2 cellular contexts compared by ENCODE assay signal in the genomic region with DNA sequence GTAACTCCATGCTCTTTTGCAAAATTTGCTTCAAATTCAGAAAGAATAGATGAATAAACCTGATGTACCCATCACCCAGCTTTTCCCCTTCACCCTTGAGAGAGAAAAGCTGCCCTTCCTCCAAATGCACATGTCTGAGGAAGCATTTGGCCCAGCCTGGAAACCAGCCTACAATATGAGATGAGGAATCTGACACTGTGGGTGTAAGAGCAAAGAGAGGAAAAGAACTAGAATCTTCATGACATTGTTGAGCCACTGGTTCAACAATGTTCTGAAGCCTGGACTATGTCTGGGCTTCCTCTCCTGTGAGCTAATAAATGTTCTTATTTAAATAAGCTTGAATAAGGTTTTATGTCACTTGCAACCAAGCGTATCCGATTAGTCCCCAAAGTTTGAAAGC.
TF ChIP-seq lines count a peak whose summit lies in the region.

No MANE protein-coding gene starts in this region.

TF ChIP-seq in IMR-90, 13 proteins besides CTCF, POLR2A, EP300 and RAD21 (continued from another document):
- TF ChIP-seq MAFK (IDR thresholded peaks at IDR 0.05; ENCODE audit: low read depth, low read length) (no peak), MXI1 (IDR thresholded peaks at IDR 0.05; ENCODE audit: borderline replicate concordance, low read depth, low read length) (no peak), SMC3 (IDR thresholded peaks at IDR 0.05; ENCODE audit: low read depth, low read length) (no peak), RFX5 (IDR thresholded peaks at IDR 0.05; ENCODE audit: low read depth, low read length) (no peak), FOS (IDR thresholded peaks at IDR 0.05; ENCODE audit: low read depth, low read length) (no peak)
- TF ChIP-seq, protein P1, sequence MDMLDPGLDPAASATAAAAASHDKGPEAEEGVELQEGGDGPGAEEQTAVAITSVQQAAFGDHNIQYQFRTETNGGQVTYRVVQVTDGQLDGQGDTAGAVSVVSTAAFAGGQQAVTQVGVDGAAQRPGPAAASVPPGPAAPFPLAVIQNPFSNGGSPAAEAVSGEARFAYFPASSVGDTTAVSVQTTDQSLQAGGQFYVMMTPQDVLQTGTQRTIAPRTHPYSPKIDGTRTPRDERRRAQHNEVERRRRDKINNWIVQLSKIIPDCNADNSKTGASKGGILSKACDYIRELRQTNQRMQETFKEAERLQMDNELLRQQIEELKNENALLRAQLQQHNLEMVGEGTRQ (IDR thresholded peaks at IDR 0.05; ENCODE audit: low read depth, low read length) = no peak
- TF ChIP-seq, protein P2, sequence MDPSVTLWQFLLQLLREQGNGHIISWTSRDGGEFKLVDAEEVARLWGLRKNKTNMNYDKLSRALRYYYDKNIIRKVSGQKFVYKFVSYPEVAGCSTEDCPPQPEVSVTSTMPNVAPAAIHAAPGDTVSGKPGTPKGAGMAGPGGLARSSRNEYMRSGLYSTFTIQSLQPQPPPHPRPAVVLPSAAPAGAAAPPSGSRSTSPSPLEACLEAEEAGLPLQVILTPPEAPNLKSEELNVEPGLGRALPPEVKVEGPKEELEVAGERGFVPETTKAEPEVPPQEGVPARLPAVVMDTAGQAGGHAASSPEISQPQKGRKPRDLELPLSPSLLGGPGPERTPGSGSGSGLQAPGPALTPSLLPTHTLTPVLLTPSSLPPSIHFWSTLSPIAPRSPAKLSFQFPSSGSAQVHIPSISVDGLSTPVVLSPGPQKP (IDR thresholded peaks at IDR 0.05; ENCODE audit: borderline replicate concordance, low read depth, low read length) = no peak
TF ChIP-seq in IMR-90: peak in this region for 0.

TF ChIP-seq in SK-N-SH treated with all-trans-retinoic acid at 6 μM for 48 hours, 23 proteins besides CTCF, POLR2A, EP300 and RAD21:
- TF ChIP-seq, protein P3, sequence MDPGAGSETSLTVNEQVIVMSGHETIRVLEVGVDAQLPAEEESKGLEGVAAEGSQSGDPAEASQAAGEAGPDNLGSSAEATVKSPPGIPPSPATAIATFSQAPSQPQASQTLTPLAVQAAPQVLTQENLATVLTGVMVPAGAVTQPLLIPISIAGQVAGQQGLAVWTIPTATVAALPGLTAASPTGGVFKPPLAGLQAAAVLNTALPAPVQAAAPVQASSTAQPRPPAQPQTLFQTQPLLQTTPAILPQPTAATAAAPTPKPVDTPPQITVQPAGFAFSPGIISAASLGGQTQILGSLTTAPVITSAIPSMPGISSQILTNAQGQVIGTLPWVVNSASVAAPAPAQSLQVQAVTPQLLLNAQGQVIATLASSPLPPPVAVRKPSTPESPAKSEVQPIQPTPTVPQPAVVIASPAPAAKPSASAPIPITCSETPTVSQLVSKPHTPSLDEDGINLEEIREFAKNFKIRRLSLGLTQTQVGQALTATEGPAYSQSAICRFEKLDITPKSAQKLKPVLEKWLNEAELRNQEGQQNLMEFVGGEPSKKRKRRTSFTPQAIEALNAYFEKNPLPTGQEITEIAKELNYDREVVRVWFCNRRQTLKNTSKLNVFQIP (CRISPR knock-in tag; IDR thresholded peaks at IDR 0.05; ENCODE audit: borderline replicate concordance, low read depth) = no peak
- TF ChIP-seq ZNF565 (CRISPR knock-in tag; conservative IDR thresholded peaks at IDR 0.05; ENCODE audit: low read depth) (no peak), BACH2 (CRISPR knock-in tag; IDR thresholded peaks at IDR 0.05; ENCODE audit: borderline replicate concordance) (no peak), ESRRG (CRISPR knock-in tag; IDR thresholded peaks at IDR 0.05) (no peak), PPARA (CRISPR knock-in tag; IDR thresholded peaks at IDR 0.05; ENCODE audit: borderline replicate concordance) (no peak), SNAI2 (CRISPR knock-in tag; IDR thresholded peaks at IDR 0.05) (no peak), ZNF70 (CRISPR knock-in tag; IDR thresholded peaks at IDR 0.05) (no peak), CSDC2 (CRISPR knock-in tag; IDR thresholded peaks at IDR 0.05) (no peak), TCF4 (CRISPR knock-in tag; IDR thresholded peaks at IDR 0.05; ENCODE audit: borderline replicate concordance) (no peak), ZNF8 (CRISPR knock-in tag; IDR thresholded peaks at IDR 0.05) (no peak)
